9 cellular contexts compared by ENCODE assay signal in the genomic region with DNA sequence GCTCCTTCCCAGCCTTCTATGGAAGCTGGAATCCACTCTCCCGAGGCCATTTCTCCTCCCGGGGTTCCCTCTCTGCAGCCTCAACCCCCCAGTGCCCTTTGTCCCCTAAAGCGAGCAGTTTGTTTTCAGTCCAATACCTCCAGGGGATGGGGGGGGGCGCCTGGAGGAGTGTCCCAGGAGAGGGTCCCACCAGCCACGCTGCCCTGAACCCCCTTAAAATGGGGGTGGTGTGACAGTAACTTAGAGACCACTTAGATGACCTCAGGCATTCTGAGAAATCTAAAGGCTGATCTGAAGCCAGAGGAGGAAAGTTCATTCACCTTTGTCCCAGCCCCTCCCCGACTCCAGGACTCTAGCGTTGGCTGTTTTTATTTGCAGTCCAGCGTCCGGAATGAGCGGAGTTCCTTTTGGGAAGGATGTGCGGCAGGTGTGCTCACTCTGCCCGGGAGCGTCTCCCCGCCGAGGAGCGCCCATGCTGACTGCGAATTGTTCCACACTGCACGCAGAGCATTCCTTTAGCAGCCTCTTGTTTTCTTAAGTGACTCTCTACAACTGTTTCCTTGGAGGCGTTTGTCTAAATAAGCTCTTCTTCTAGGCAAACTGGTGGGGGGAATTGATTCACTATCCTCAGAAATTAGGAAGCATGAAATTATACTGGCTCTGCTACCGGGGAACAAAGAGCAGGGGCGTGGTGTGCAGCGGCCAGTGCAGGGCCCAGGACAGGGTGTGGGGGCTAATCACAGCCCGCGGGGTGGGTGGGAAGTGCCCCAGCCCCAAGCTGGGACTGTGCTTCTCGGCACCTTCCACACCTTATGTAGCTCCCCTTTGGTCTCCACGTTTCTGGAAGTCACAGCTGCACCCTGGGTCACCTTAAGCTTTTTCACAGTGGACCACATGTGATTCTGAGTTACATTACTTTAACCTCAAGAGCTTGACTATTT. TPM values are rescaled to one million over a fixed set of nuclear protein-coding genes. Genes with fewer than 3 reads are reported as not detected.
DNase-seq lines count a peak whose midpoint lies in the region; FAIRE-seq and TF ChIP-seq lines count a peak whose summit lies in the region.
"Had no signal": no experiment of that assay in that cellular context is flagged by ENCODE, and none has a peak within 500 bp of the region (broad histone marks: within the 10 kb centered on the region; RNA-seq: fewer than 3 reads in every experiment).

No MANE protein-coding gene starts in this region.

- no peaks in the 10 kb centered on the region for H3K9me1 ChIP-seq in endothelial cell of umbilical vein (replicated peaks; ENCODE audit: control insufficient read depth, extremely low read depth, insufficient read depth, low read length)

- H2AFZ ChIP-seq in endothelial cell of umbilical vein (ENCODE audit: low read depth, low read length) = peak overlapping the region; percentile 10

- H3K9me3 ChIP-seq in endothelial cell of umbilical vein (replicated peaks; ENCODE audit: control insufficient read depth, insufficient read depth, low read length) (no peaks in the 10 kb centered on the region), muscle layer of duodenum (ENCODE audit: control insufficient read depth in 1 of 2, low read length in 2 of 2) (no peaks in the 10 kb centered on the region)

- no peak overlapping the region for H3K9ac ChIP-seq in endothelial cell of umbilical vein (replicated peaks; ENCODE audit: extremely low read depth, insufficient read depth, low read length)

- H3K36me3 Mint-ChIP-seq in CD14-positive monocyte = no peaks in the 10 kb centered on the region

- peaks cover 1 to 5% (median 3%) of the 10 kb centered on the region in 3 donors for H3K27me3 Mint-ChIP-seq in CD14-positive monocyte (ENCODE audit: low read depth in 3 of 3)

- H4K20me1 ChIP-seq in endothelial cell of umbilical vein (replicated peaks; ENCODE audit: control insufficient read depth, extremely low read depth, insufficient read depth, low read length) = no peaks in the 10 kb centered on the region

- CTCF ChIA-PET in endothelial cell of umbilical vein (lab: Charles Lee) = interaction anchor here (0.9 to 4.2 kb wide), 4 partner anchors 46 to 101 kb away, joined by 3 to 25 read pairs (median 4); a partner anchor contains a TSS

- H3K79me2 ChIP-seq in endothelial cell of umbilical vein (ENCODE audit: control insufficient read depth, insufficient read depth, low read length) = no peaks in the 10 kb centered on the region

- H3K4me3 ChIP-seq in endothelial cell of umbilical vein (replicated peaks in 1 of 3; ENCODE audit: insufficient read depth in 1 of 3, low read depth in 1 of 3, low read length in 3 of 3) (no peak overlapping the region), muscle layer of duodenum (ENCODE audit: low read depth in 1 of 2, low read length in 2 of 2) (peak overlapping the region; percentile 37 to 46), urinary bladder (ENCODE audit: low read depth, low read length) (peak overlapping the region; percentile 19)

- H3K27ac ChIP-seq in endothelial cell of umbilical vein (ENCODE audit: insufficient read depth, low read depth, low read length) = no peak overlapping the region
- peak overlapping the region; percentile 78 for H3K27ac ChIP-seq in muscle layer of duodenum (ENCODE audit: low read length)
- H3K27ac ChIP-seq in urinary bladder (ENCODE audit: low read depth) = peak overlapping the region; percentile 81

- dilution Hi-C loops in endothelial cell of umbilical vein (cut with MboI; ENCODE audit: extremely low pct_ligation_motif_present, low sequenced_read_pairs) = loop anchor here (25.0 kb wide), 1 partner anchor 96 kb away; no protein-coding TSS in a partner anchor

- no peaks in the 10 kb centered on the region for H3K27me3 ChIP-seq in endothelial cell of umbilical vein (ENCODE audit: control insufficient read depth in 2 of 2, insufficient read depth in 2 of 2, low read length in 2 of 2)
- no peaks in the 10 kb centered on the region for H3K27me3 ChIP-seq in muscle layer of duodenum (ENCODE audit: low read depth, low read length)

- POLR2A ChIA-PET in endothelial cell of umbilical vein (lab: Charles Lee) = interaction anchor here (0.7 kb wide), 1 partner anchor 15 kb away, joined by 3 read pairs; no protein-coding TSS in a partner anchor

- H3K4me1 ChIP-seq in endothelial cell of umbilical vein (ENCODE audit: control insufficient read depth, extremely low read depth, insufficient read depth, low read length) (peaks cover 17% of the 10 kb centered on the region), muscle layer of duodenum (ENCODE audit: control insufficient read depth in 1 of 2, insufficient read depth in 2 of 2, low read length in 2 of 2) (peaks cover 12 to 52% of the 10 kb centered on the region in 2 donors), urinary bladder (ENCODE audit: insufficient read depth) (peaks cover 5% of the 10 kb centered on the region)

- DNase-seq in DMS53 (lab: John Stamatoyannopoulos, UW) (peak; percentile 58), DMS53 treated with DMSO at 0.1 percent for 48 hours (lab: John Stamatoyannopoulos, UW; ENCODE audit: unreplicated experiment) (no peak), endothelial cell of umbilical vein (ENCODE audit: low read depth, low spot score) (no peak), CD14-positive monocyte (ENCODE audit: low spot score) (no peak), KBM-7 (no peak)
- DNase-seq in activated naive CD4-positive, alpha-beta T cell (lab: John Stamatoyannopoulos, UW) = no peak
- DNase-seq: activated CD4-positive, alpha-beta T cell treated with anti-CD3 and anti-CD28 coated beads, Interleukin-2, amount 50 U/mL, for 1 hour had no signal

- H3K27ac Mint-ChIP-seq in CD14-positive monocyte = no peak overlapping the region

- no peaks in the 10 kb centered on the region for H3K36me3 ChIP-seq in endothelial cell of umbilical vein (ENCODE audit: control insufficient read depth in 2 of 2, extremely low read depth in 1 of 2, insufficient read depth in 2 of 2, low read length in 2 of 2)
- H3K36me3 ChIP-seq in muscle layer of duodenum (ENCODE audit: control insufficient read depth in 1 of 2, insufficient read depth in 2 of 2, low read length in 2 of 2) = no peaks in the 10 kb centered on the region
- no peaks in the 10 kb centered on the region for H3K36me3 ChIP-seq in urinary bladder (ENCODE audit: insufficient read depth)

- TF ChIP-seq POLR2A in endothelial cell of umbilical vein (IDR thresholded peaks at IDR 0.05; ENCODE audit: low read depth, low read length) = no peak

- no peaks in the 10 kb centered on the region for H3K9me3 Mint-ChIP-seq in CD14-positive monocyte

- WGBS in urinary bladder = 43% methylated on average over 26 of the region's 26 CpGs

- H3K4me1 Mint-ChIP-seq in CD14-positive monocyte = peaks cover 34% of the 10 kb centered on the region

- peak overlapping the region; percentile 10 for H3K4me2 ChIP-seq in endothelial cell of umbilical vein (ENCODE audit: insufficient read depth, low read length)

- intact Hi-C loops in endothelial cell of umbilical vein (cut with micrococcal nuclease) (loop anchor here (2.0 kb wide), 1 partner anchor 47 kb away; a partner anchor contains a TSS), CD14-positive monocyte (cut with micrococcal nuclease) (no loop called here)

- peak; percentile 44 for FAIRE-seq in endothelial cell of umbilical vein (lab: Jason Lieb, UNC)

- H3K4me3 Mint-ChIP-seq in CD14-positive monocyte = no peak overlapping the region

- in situ Hi-C loops in KBM-7 (cut with MboI; ENCODE audit: low pct_unique_long_range_greater_than_20kb, low sequenced_read_pairs) = no loop called here

- TF ChIP-seq CTCF in endothelial cell of umbilical vein (IDR thresholded peaks at IDR 0.05; ENCODE audit: extremely low read depth in 1 of 2, insufficient read depth in 1 of 2, low read depth in 1 of 2, low read length in 2 of 2) = no peak
- TF ChIP-seq CTCF in CD14-positive monocyte (IDR thresholded peaks at IDR 0.05) = no peak

- BruUV-seq in endothelial cell of umbilical vein (replicated peaks; lab: Mats Ljungman, UMichigan) = no TSS peak

TF ChIP-seq in endothelial cell of umbilical vein, 7 proteins besides CTCF, POLR2A, EP300 and RAD21:
- TF ChIP-seq GATA2 (IDR thresholded peaks at IDR 0.05; ENCODE audit: insufficient read depth, insufficient read length, low read depth, low read length) (no peak), FOS (IDR thresholded peaks at IDR 0.05; ENCODE audit: borderline replicate concordance, insufficient read depth, low read length) (no peak), MYC (IDR thresholded peaks at IDR 0.05; ENCODE audit: low read depth, low read length) (no peak), EZH2 (IDR thresholded peaks at IDR 0.05; ENCODE audit: borderline replicate concordance, low read depth, low read length, severe bottlenecking) (no peak), POLR2AphosphoS5 (IDR thresholded peaks at IDR 0.05; ENCODE audit: insufficient read depth, low read depth, low read length) (no peak), JUN (IDR thresholded peaks at IDR 0.05; ENCODE audit: borderline replicate concordance, insufficient read depth, insufficient read length, low read depth) (no peak)
- TF ChIP-seq, protein P1, sequence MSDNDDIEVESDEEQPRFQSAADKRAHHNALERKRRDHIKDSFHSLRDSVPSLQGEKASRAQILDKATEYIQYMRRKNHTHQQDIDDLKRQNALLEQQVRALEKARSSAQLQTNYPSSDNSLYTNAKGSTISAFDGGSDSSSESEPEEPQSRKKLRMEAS (IDR thresholded peaks at IDR 0.05; ENCODE audit: insufficient read depth, insufficient read length) = no peak

RNA-seq across cellular contexts. Expression of a gene that starts 46.3 kb away (rescaled TPM):
- total RNA-seq in endothelial cell of umbilical vein = 66.6 and 67.1 TPM in 2 replicates
- polyA plus RNA-seq in endothelial cell of umbilical vein = 51.2 and 59.8 TPM in 2 replicates
- 50.5 and 51.5 TPM in 2 replicates for polyA plus RNA-seq in endothelial cell of umbilical vein (2011; cell fraction: cytosol; rRNA removed)
- 19.3 and 27.3 TPM in 2 replicates for polyA plus RNA-seq in endothelial cell of umbilical vein (2011; cell fraction: nucleus; rRNA removed)
- 57.2 and 78.4 TPM in 2 replicates for polyA plus RNA-seq in endothelial cell of umbilical vein (2012)
- polyA minus RNA-seq in endothelial cell of umbilical vein = 65.1 and 75.2 TPM in 2 replicates
- 17.4 TPM for polyA minus RNA-seq in endothelial cell of umbilical vein (2011; cell fraction: cytosol; rRNA and poly(A)+ RNA removed)
- 17.0 and 28.4 TPM in 2 replicates for polyA minus RNA-seq in endothelial cell of umbilical vein (2011; cell fraction: nucleus; rRNA and poly(A)+ RNA removed)
- total RNA-seq in urinary bladder = 113 TPM
- 133 TPM for polyA plus RNA-seq in urinary bladder
- 10 to 100 TPM; 64.7 to 82.1 TPM for polyA plus RNA-seq in CD14-positive monocyte

Comparison
In these comparisons a context has a peak if more than half of its experiments do, and no peak if none do; other contexts are left out.
1. H3K4me3 ChIP-seq: peak in muscle layer of duodenum (2 of 2) and urinary bladder (single experiment); none in endothelial cell of umbilical vein (0 of 3).